Comparison of ENCODE assay signal across 7 cellular contexts in genomic region chr14:45888766-45889285, GRCh38.
DNase-seq lines count a peak whose midpoint lies in the region; TF ChIP-seq lines count a peak whose summit lies in the region.
"Not testable (repeated sequence)": the region's sequence is repeated elsewhere in the genome, so short reads cannot be mapped to it uniquely, and the experiment has no call there.

No MANE protein-coding gene starts in this region.

- POLR2A ChIA-PET in Caco-2 (lab: Charles Lee) = not testable (repeated sequence)

- H3K27me3 ChIP-seq in Caco-2 (replicated peaks; ENCODE audit: control insufficient read depth, insufficient read depth, low read length); H9 (ENCODE audit: insufficient read depth, low read length); NT2/D1 (ENCODE audit: insufficient read depth, insufficient read length); endodermal cell (ENCODE audit: control insufficient read depth, insufficient read depth, low read length, poor library complexity, severe bottlenecking); trophoblast cell (ENCODE audit: insufficient read depth, low read length): not testable (repeated sequence)

- H3K27ac Mint-ChIP-seq in Caco-2 (ENCODE audit: unreplicated experiment); nephron: not testable (repeated sequence)
- H3K27ac Mint-ChIP-seq in H9 (peak overlapping the region in 2 of 3 experiments; percentile 94 to 95; a peak in 6 of 7 replicates), endodermal cell (peak overlapping the region; percentile 94)

- H3K9me3 Mint-ChIP-seq in Caco-2 (ENCODE audit: unreplicated experiment); H9; endodermal cell; nephron: not testable (repeated sequence)

- not testable (repeated sequence) for H3K36me3 Mint-ChIP-seq in Caco-2 (ENCODE audit: insufficient read depth, unreplicated experiment); H9 (ENCODE audit: insufficient read depth in 1 of 3, low read depth in 3 of 3); endodermal cell (ENCODE audit: low read depth); nephron (ENCODE audit: low read depth)

- H3K9me3 ChIP-seq in Caco-2; H9 (ENCODE audit: control insufficient read depth, low read depth, low read length); NT2/D1 (ENCODE audit: insufficient read depth, low read length); endodermal cell (ENCODE audit: control insufficient read depth, low read length); trophoblast cell (ENCODE audit: insufficient read depth, low read depth, low read length): not testable (repeated sequence)

- not testable (repeated sequence) for H3K27me3 Mint-ChIP-seq in Caco-2 (ENCODE audit: insufficient read depth, unreplicated experiment); H9 (ENCODE audit: low read depth); endodermal cell (ENCODE audit: insufficient read depth); nephron (ENCODE audit: low read depth)

- intact Hi-C loops in Caco-2 (cut with micrococcal nuclease; ENCODE audit: unreplicated experiment) = not testable (repeated sequence)

- H3K4me1 Mint-ChIP-seq in Caco-2 (ENCODE audit: low read depth, unreplicated experiment) = not testable (repeated sequence)
- H3K4me1 Mint-ChIP-seq in H9 = peaks cover 19 to 20% of the 10 kb centered on the region in 2 experiments
- H3K4me1 Mint-ChIP-seq in endodermal cell = peaks cover 11% of the 10 kb centered on the region
- H3K4me1 Mint-ChIP-seq in nephron = peaks cover 22% of the 10 kb centered on the region

- H3K4me1 ChIP-seq in Caco-2; H9 (ENCODE audit: insufficient read depth, low read length); NT2/D1 (ENCODE audit: insufficient read depth, insufficient read length); endodermal cell (ENCODE audit: control insufficient read depth, insufficient read depth, low read length); trophoblast cell (ENCODE audit: control insufficient read depth in 1 of 2, insufficient read depth in 2 of 2, low read length in 2 of 2): not testable (repeated sequence)

- H3K14ac ChIP-seq in H9 (ENCODE audit: insufficient read depth, low read length) = peak overlapping the region; percentile 73; the same call in 1 of the 2 replicates
- not testable (repeated sequence) for H3K14ac ChIP-seq in trophoblast cell (ENCODE audit: low read length)

- H2BK15ac ChIP-seq in H9 (ENCODE audit: low read depth, low read length) = not testable (repeated sequence)

- H3K4me3 ChIP-seq in Caco-2 (ENCODE audit: low read depth, low read length) = peak overlapping the region; percentile 30
- peak overlapping the region; percentile 61 for H3K4me3 ChIP-seq in NT2/D1 (ENCODE audit: insufficient read length, low read depth)
- H3K4me3 ChIP-seq in endodermal cell (ENCODE audit: low read length) = not testable (repeated sequence)
- peak overlapping the region; percentile 1 for H3K4me3 ChIP-seq in iPS-11a (ENCODE audit: low read depth, low read length)
- peak overlapping the region; percentile 53 for H3K4me3 ChIP-seq in trophoblast cell (ENCODE audit: low read depth, low read length)

- not testable (repeated sequence) for H4K12ac ChIP-seq in trophoblast cell (ENCODE audit: low read depth, low read length)

- not testable (repeated sequence) for DNase-seq in Caco-2; NT2/D1 (ENCODE audit: low read depth, low spot score); trophoblast cell
- DNase-seq in H9 (peak; percentile 37), endodermal cell (peak; percentile 57)

- not testable (repeated sequence) for H2BK20ac ChIP-seq in H9 (ENCODE audit: low read depth, low read length, poor library complexity, severe bottlenecking)

- no CpG with 5 or more reads among the region's 28 CpGs for WGBS in H9 (ENCODE audit: extremely low coverage, insufficient read length, low lambda C conversion rate)
- 80 to 84% methylated on average over 20 to 28 of the region's 28 CpGs for WGBS in endodermal cell (ENCODE audit: insufficient coverage in 1 of 2, insufficient read length in 1 of 2), 2 experiments
- no CpG with 5 or more reads among the region's 28 CpGs for WGBS in trophoblast cell (ENCODE audit: extremely low coverage, insufficient coverage, insufficient read length)

- H3K36me3 ChIP-seq in Caco-2 (ENCODE audit: control insufficient read depth, insufficient read depth, low read length); NT2/D1 (ENCODE audit: insufficient read depth, insufficient read length, low read length); endodermal cell (ENCODE audit: control insufficient read depth, insufficient read depth, low read length); trophoblast cell (ENCODE audit: control insufficient read depth in 1 of 2, insufficient read depth in 2 of 2, low read length in 2 of 2): not testable (repeated sequence)

- not testable (repeated sequence) for H2BK5ac ChIP-seq in H9 (ENCODE audit: insufficient read length, low read length); trophoblast cell (ENCODE audit: low read depth, low read length, poor library complexity)

- H2AK5ac ChIP-seq in H9 (ENCODE audit: insufficient read length, low read length); trophoblast cell (ENCODE audit: low read length): not testable (repeated sequence)

- H3K9ac ChIP-seq in H9 (ENCODE audit: extremely low read depth, insufficient read length, low read length) (peak overlapping the region; percentile 61), NT2/D1 (ENCODE audit: insufficient read length, low read depth) (peak overlapping the region; percentile 67)
- H3K9ac ChIP-seq in endodermal cell (ENCODE audit: extremely low read depth, low read length, poor library complexity, severe bottlenecking); trophoblast cell (ENCODE audit: low read length): not testable (repeated sequence)

- H3K79me2 ChIP-seq in H9 (ENCODE audit: insufficient read depth, low read length); trophoblast cell (ENCODE audit: control insufficient read depth, insufficient read depth, low read length, poor library complexity): not testable (repeated sequence)

- peak overlapping the region; percentile 49 for H3K4me2 ChIP-seq in H9 (ENCODE audit: insufficient read depth, insufficient read length, low read length)
- not testable (repeated sequence) for H3K4me2 ChIP-seq in trophoblast cell (ENCODE audit: low read length)

- CTCF ChIA-PET in Caco-2 (lab: Charles Lee) = not testable (repeated sequence)

- H3T11ph ChIP-seq in H9 (ENCODE audit: low read length) = not testable (repeated sequence)

- H3K23me2 ChIP-seq in H9 (ENCODE audit: insufficient read length, low read depth, low read length, poor library complexity, severe bottlenecking) = not testable (repeated sequence)

- TF ChIP-seq CTCF in Caco-2 (IDR thresholded peaks at IDR 0.05; ENCODE audit: insufficient read depth in 1 of 2, low read depth in 1 of 2, low read length in 1 of 2, severe bottlenecking in 1 of 2, unreplicated experiment in 1 of 2); H9 (conservative IDR thresholded peaks at IDR 0.05); endodermal cell (conservative IDR thresholded peaks at IDR 0.05); nephron (IDR thresholded peaks at IDR 0.05; ENCODE audit: unreplicated experiment in 3 of 3): not testable (repeated sequence)

- H3K18ac ChIP-seq in H9 (ENCODE audit: insufficient read length, low read depth, low read length) = peak overlapping the region; percentile 43
- not testable (repeated sequence) for H3K18ac ChIP-seq in trophoblast cell (ENCODE audit: low read length)

- not testable (repeated sequence) for H4K20me1 ChIP-seq in H9 (ENCODE audit: control insufficient read depth, insufficient read depth, insufficient read length)

- not testable (repeated sequence) for H4K8ac ChIP-seq in H9 (replicated peaks; ENCODE audit: insufficient read length, low read depth, low read length); trophoblast cell (ENCODE audit: low read depth, low read length)

- not testable (repeated sequence) for H3K23ac ChIP-seq in H9 (ENCODE audit: insufficient read length, low read depth, low read length); trophoblast cell (ENCODE audit: low read length)

- peak overlapping the region; percentile 61 for H3K4me3 Mint-ChIP-seq in Caco-2 (ENCODE audit: unreplicated experiment)
- peak overlapping the region; percentile 76 to 79 for H3K4me3 Mint-ChIP-seq in H9
- H3K4me3 Mint-ChIP-seq in endodermal cell = peak overlapping the region; percentile 71
- peak overlapping the region in 2 of 3 experiments; percentile 27 to 43 for H3K4me3 Mint-ChIP-seq in nephron

- H4K5ac ChIP-seq in H9 (ENCODE audit: insufficient read length, low read depth, low read length) = not testable (repeated sequence)

- not testable (repeated sequence) for H3K4ac ChIP-seq in H9 (ENCODE audit: low read depth, low read length); trophoblast cell (ENCODE audit: low read depth, low read length)

- H3K56ac ChIP-seq in H9 (ENCODE audit: insufficient read length, low read depth, low read length) = not testable (repeated sequence)

- H2AFZ ChIP-seq in H9 (ENCODE audit: low read length) = not testable (repeated sequence)
- peak overlapping the region; percentile 35 for H2AFZ ChIP-seq in trophoblast cell (ENCODE audit: insufficient read depth, low read length, poor library complexity)

- H4K91ac ChIP-seq in H9 (ENCODE audit: insufficient read length, low read depth, low read length); trophoblast cell (ENCODE audit: low read depth, low read length): not testable (repeated sequence)

- H3K79me1 ChIP-seq in H9 (ENCODE audit: insufficient read depth, low read depth, low read length, poor library complexity, severe bottlenecking); trophoblast cell (ENCODE audit: low read length): not testable (repeated sequence)

- not testable (repeated sequence) for H2BK12ac ChIP-seq in H9 (ENCODE audit: insufficient read length, low read depth, low read length); trophoblast cell (ENCODE audit: low read length)

- H3K27ac ChIP-seq in H9 (ENCODE audit: insufficient read length, low read depth, low read length); endodermal cell (ENCODE audit: low read depth, low read length); trophoblast cell (ENCODE audit: low read depth, low read length): not testable (repeated sequence)

- H2BK120ac ChIP-seq in H9 (ENCODE audit: low read depth, low read length, poor library complexity, severe bottlenecking); trophoblast cell (ENCODE audit: insufficient read depth, low read length, poor library complexity): not testable (repeated sequence)

- not testable (repeated sequence) for BruUV-seq in Caco-2 (replicated peaks; lab: Mats Ljungman, UMichigan)
